ENCODE assay signal across 8 cellular contexts in genomic region chr9:122991370-122991830, GRCh38. TPM values are rescaled to one million over a fixed set of nuclear protein-coding genes. Genes with fewer than 3 reads are reported as not detected.
DNase-seq lines count a peak whose midpoint lies in the region; ATAC-seq, FAIRE-seq and TF ChIP-seq lines count a peak whose summit lies in the region.

No MANE protein-coding gene starts in this region.

- H3K4me3 ChIP-seq in HAP-1: no peak overlapping the region
- no peak overlapping the region for H3K4me3 ChIP-seq in astrocyte (ENCODE audit: insufficient read depth, low read depth, low read length)

- peak overlapping the region; percentile 75 for H3K27ac Mint-ChIP-seq in astrocyte (ENCODE audit: unreplicated experiment)
- no peak overlapping the region for H3K27ac Mint-ChIP-seq in glutamatergic neuron (ENCODE audit: unreplicated experiment)

- peak; percentile 50 for FAIRE-seq in astrocyte (lab: Jason Lieb, UNC)

- peak overlapping the region; percentile 36 for H3K27ac ChIP-seq in astrocyte (ENCODE audit: low read depth, low read length)

- TF ChIP-seq CTCF in astrocyte (IDR thresholded peaks at IDR 0.05; ENCODE audit: insufficient read depth, low read depth, low read length) (peak; percentile 79), glutamatergic neuron (IDR thresholded peaks at IDR 0.05; ENCODE audit: partially characterized antibody, unreplicated experiment) (no peak)

- no peak overlapping the region for H3K4me2 ChIP-seq in astrocyte (ENCODE audit: low read length)

- H3K27me3 Mint-ChIP-seq in astrocyte (ENCODE audit: low read depth, unreplicated experiment) (no peaks in the 10 kb centered on the region), glutamatergic neuron (ENCODE audit: unreplicated experiment) (no peaks in the 10 kb centered on the region)

- H3K27me3 ChIP-seq in HAP-1 (ENCODE audit: low read depth): no peaks in the 10 kb centered on the region
- H3K27me3 ChIP-seq in astrocyte (ENCODE audit: insufficient read depth, low read length): no peaks in the 10 kb centered on the region

- H3K9me3 ChIP-seq in HAP-1 (no peaks in the 10 kb centered on the region), astrocyte (ENCODE audit: insufficient read depth, low read depth, low read length) (no peaks in the 10 kb centered on the region)

- no peak overlapping the region for H2AFZ ChIP-seq in astrocyte (ENCODE audit: low read depth, low read length)

- H3K4me3 Mint-ChIP-seq in astrocyte (ENCODE audit: unreplicated experiment): no peak overlapping the region
- no peak overlapping the region for H3K4me3 Mint-ChIP-seq in glutamatergic neuron (ENCODE audit: unreplicated experiment)

- ATAC-seq in GM21528 (IDR thresholded peaks at IDR 0.05; ENCODE audit: low FRiP score, unreplicated experiment): no peak

- H3K36me3 Mint-ChIP-seq in astrocyte (ENCODE audit: low read depth, unreplicated experiment) (peaks cover 2% of the 10 kb centered on the region), glutamatergic neuron (ENCODE audit: unreplicated experiment) (no peaks in the 10 kb centered on the region)

- no peaks in the 10 kb centered on the region for H3K9me3 Mint-ChIP-seq in astrocyte (ENCODE audit: unreplicated experiment)
- no peaks in the 10 kb centered on the region for H3K9me3 Mint-ChIP-seq in glutamatergic neuron (ENCODE audit: unreplicated experiment)

- H4K20me1 ChIP-seq in astrocyte (ENCODE audit: insufficient read depth, low read length): no peaks in the 10 kb centered on the region

- H3K36me3 ChIP-seq in HAP-1 (replicated peaks): peaks cover 24% of the 10 kb centered on the region
- H3K36me3 ChIP-seq in astrocyte (ENCODE audit: insufficient read depth, low read length): peaks cover 14% of the 10 kb centered on the region

- H3K4me1 ChIP-seq in HAP-1: no peaks in the 10 kb centered on the region
- H3K4me1 ChIP-seq in astrocyte (ENCODE audit: insufficient read depth, low read length): no peaks in the 10 kb centered on the region

- no peak overlapping the region for H3K9ac ChIP-seq in astrocyte (ENCODE audit: low read length)

- in situ Hi-C loops in HAP-1 (cut with MboI; ENCODE audit: low sequenced_read_pairs): no loop called here

- H3K4me1 Mint-ChIP-seq in astrocyte (ENCODE audit: low read depth, unreplicated experiment): no peaks in the 10 kb centered on the region
- no peaks in the 10 kb centered on the region for H3K4me1 Mint-ChIP-seq in glutamatergic neuron (ENCODE audit: low read depth, unreplicated experiment)

- H3K79me2 ChIP-seq in astrocyte (ENCODE audit: insufficient read depth, low read length): no peaks in the 10 kb centered on the region

- DNase-seq in COLO668 (lab: John Stamatoyannopoulos, UW; ENCODE audit: unreplicated experiment) (peak; percentile 2), HAP-1 (ENCODE audit: low spot score in 2 of 2) (peak; percentile 28), RKO (ENCODE audit: low spot score) (peak; percentile 95), astrocyte (ENCODE audit: low read depth) (peak; percentile 90), hepatic stellate cell (ENCODE audit: low spot score) (peak; percentile 59), glutamatergic neuron (no peak)
- peak; percentile 2 to 24 (median 10) for DNase-seq in stimulated activated CD4-positive, alpha-beta T cell treated with anti-CD3 and anti-CD28 coated beads, Interleukin-12 subunit alpha, Interleukin-12 subunit beta, amount 100 ng/mL, for 48 hours (ENCODE audit: low read depth in 2 of 3, low spot score in 1 of 3)

RNA-seq across cellular contexts. Expression of gene GPR21, which starts 42.1 kb away (rescaled TPM):
- 0.67 and 1.6 TPM in 2 replicates for total RNA-seq in astrocyte
- 3.8 TPM for total RNA-seq in glutamatergic neuron (ENCODE audit: unreplicated experiment)

RNA-seq across cellular contexts. Expression of gene RABGAP1, which starts 50.6 kb away (rescaled TPM):
- total RNA-seq in astrocyte (44.7 and 48.3 TPM in 2 replicates), glutamatergic neuron (ENCODE audit: unreplicated experiment) (80.2 TPM)
